Comparison of ENCODE assay signal across 8 cellular contexts in genomic region chr17:80761421-80761871, GRCh38.
DNase-seq lines count a peak whose midpoint lies in the region; ATAC-seq and TF ChIP-seq lines count a peak whose summit lies in the region.

No MANE protein-coding gene starts in this region.

- H3K9me2 ChIP-seq in DOHH2 (replicated peaks; ENCODE audit: control insufficient read depth, low read length): no peaks in the 10 kb centered on the region

- peak overlapping the region; percentile 99 for H3K27ac ChIP-seq in DOHH2 (ENCODE audit: low read depth, low read length)

- H3K9me3 ChIP-seq in DOHH2 (ENCODE audit: control insufficient read depth, insufficient read depth, low read length): no peaks in the 10 kb centered on the region

- no peaks in the 10 kb centered on the region for H3K9me3 Mint-ChIP-seq in activated naive CD8-positive, alpha-beta T cell (ENCODE audit: low read depth)

- peak overlapping the region; percentile 95 for H3K4me2 ChIP-seq in DOHH2 (ENCODE audit: low read length)

- peaks cover 83% of the 10 kb centered on the region for H3K4me1 Mint-ChIP-seq in activated naive CD8-positive, alpha-beta T cell (ENCODE audit: low read depth)

- H3K4me1 ChIP-seq in DOHH2 (ENCODE audit: control insufficient read depth, low read length): peaks cover 80% of the 10 kb centered on the region

- H3K27me3 ChIP-seq in DOHH2 (ENCODE audit: control insufficient read depth, low read length): no peaks in the 10 kb centered on the region

- peaks cover 61% of the 10 kb centered on the region for H3F3A ChIP-seq in DOHH2 (ENCODE audit: control insufficient read depth, insufficient read depth)

- peaks cover 11% of the 10 kb centered on the region for H3K36me3 Mint-ChIP-seq in activated naive CD8-positive, alpha-beta T cell

- no peaks in the 10 kb centered on the region for H3K27me3 Mint-ChIP-seq in activated naive CD8-positive, alpha-beta T cell

- intact Hi-C loops in lower leg skin (cut with DNase I; ENCODE audit: low total_unique reads): no loop called here

- H3K4me3 Mint-ChIP-seq in activated naive CD8-positive, alpha-beta T cell: peak overlapping the region; percentile 79

- peaks cover 30% of the 10 kb centered on the region for H3K79me2 ChIP-seq in DOHH2 (ENCODE audit: control insufficient read depth, low read length)

- DNase-seq in pulmonary artery endothelial cell (ENCODE audit: low read depth, low spot score) (peak; percentile 40), NCI-H2107 (lab: John Stamatoyannopoulos, UW) (no peak), lower leg skin (ENCODE audit: low spot score in 2 of 2) (no peak)

- no peaks in the 10 kb centered on the region for H4K20me1 ChIP-seq in DOHH2 (ENCODE audit: control insufficient read depth, insufficient read depth, low read depth, low read length)

- ATAC-seq in SK-N-SH treated with all-trans-retinoic acid at 6 μM for 48 hours: peak; percentile 94
- no peak for ATAC-seq in GM21717 (IDR thresholded peaks at IDR 0.05; ENCODE audit: unreplicated experiment)
- ATAC-seq in HG03139 (IDR thresholded peaks at IDR 0.05; ENCODE audit: unreplicated experiment): no peak

- peak overlapping the region; percentile 75 for H3K4me3 ChIP-seq in DOHH2 (ENCODE audit: low read length)
- no peak overlapping the region for H3K4me3 ChIP-seq in lower leg skin (ENCODE audit: low read depth, poor library complexity, severe bottlenecking)

- 71 to 82% methylated on average over 15 of the region's 15 CpGs for WGBS in lower leg skin, 2 donors

- H3K27ac Mint-ChIP-seq in activated naive CD8-positive, alpha-beta T cell: peak overlapping the region; percentile 98

- TF ChIP-seq CTCF in DOHH2 (IDR thresholded peaks at IDR 0.05; ENCODE audit: low read depth, low read length, poor library complexity, severe bottlenecking) (no peak), lower leg skin (IDR thresholded peaks at IDR 0.05) (no peak)

- TF ChIP-seq POLR2A in lower leg skin (IDR thresholded peaks at IDR 0.05): no peak

- H3K36me3 ChIP-seq in DOHH2 (ENCODE audit: control insufficient read depth, low read length): peaks cover 33% of the 10 kb centered on the region

TF ChIP-seq in SK-N-SH treated with all-trans-retinoic acid at 6 μM for 48 hours, 23 proteins besides CTCF, POLR2A, EP300 and RAD21:
- TF ChIP-seq ISL1 (CRISPR knock-in tag; IDR thresholded peaks at IDR 0.05) (peak; percentile 84), ARNTL (CRISPR knock-in tag; IDR thresholded peaks at IDR 0.05; ENCODE audit: borderline replicate concordance, low read depth) (no peak), TOX (CRISPR knock-in tag; IDR thresholded peaks at IDR 0.05; ENCODE audit: borderline replicate concordance) (peak; percentile 82; the same call in 1 of the 2 replicates)
